1 cellular context compared by ENCODE assay signal in genomic region chr3:83065861-83066260, GRCh38.
TF ChIP-seq lines count a peak whose summit lies in the region.

No MANE protein-coding gene starts in this region.

TF ChIP-seq in HepG2, 621 proteins besides CTCF, POLR2A, EP300 and RAD21 (continued from another document):
- TF ChIP-seq KDM2A (CRISPR knock-in tag; IDR thresholded peaks at IDR 0.05; ENCODE audit: borderline replicate concordance, low read depth) (no peak), TBL1XR1 (IDR thresholded peaks at IDR 0.05; ENCODE audit: borderline replicate concordance, low read length, partially characterized antibody) (no peak), ZNF329 (CRISPR knock-in tag; IDR thresholded peaks at IDR 0.05; ENCODE audit: low read depth) (no peak), ZNF232 (CRISPR knock-in tag; IDR thresholded peaks at IDR 0.05; ENCODE audit: borderline replicate concordance) (no peak), FOSL2 (CRISPR knock-in tag; IDR thresholded peaks at IDR 0.05) (no peak), HNRNPH1 (optimal IDR thresholded peaks at IDR 0.05; ENCODE audit: low read depth, low read length) (no peak), ZNF773 (CRISPR knock-in tag; IDR thresholded peaks at IDR 0.05; ENCODE audit: borderline replicate concordance) (no peak), AHR (CRISPR knock-in tag; IDR thresholded peaks at IDR 0.05) (no peak), ZNF230 (CRISPR knock-in tag; IDR thresholded peaks at IDR 0.05) (no peak), ZNF251 (CRISPR knock-in tag; IDR thresholded peaks at IDR 0.05) (no peak), THAP9 (CRISPR knock-in tag; IDR thresholded peaks at IDR 0.05; ENCODE audit: borderline replicate concordance) (no peak), ZNF547 (CRISPR knock-in tag; IDR thresholded peaks at IDR 0.05) (no peak), SOX5 (CRISPR knock-in tag; IDR thresholded peaks at IDR 0.05; ENCODE audit: borderline replicate concordance) (no peak), HIVEP1 (CRISPR knock-in tag; IDR thresholded peaks at IDR 0.05) (no peak), ZFP37 (CRISPR knock-in tag; IDR thresholded peaks at IDR 0.05; ENCODE audit: borderline replicate concordance) (no peak)
- TF ChIP-seq, protein P1, sequence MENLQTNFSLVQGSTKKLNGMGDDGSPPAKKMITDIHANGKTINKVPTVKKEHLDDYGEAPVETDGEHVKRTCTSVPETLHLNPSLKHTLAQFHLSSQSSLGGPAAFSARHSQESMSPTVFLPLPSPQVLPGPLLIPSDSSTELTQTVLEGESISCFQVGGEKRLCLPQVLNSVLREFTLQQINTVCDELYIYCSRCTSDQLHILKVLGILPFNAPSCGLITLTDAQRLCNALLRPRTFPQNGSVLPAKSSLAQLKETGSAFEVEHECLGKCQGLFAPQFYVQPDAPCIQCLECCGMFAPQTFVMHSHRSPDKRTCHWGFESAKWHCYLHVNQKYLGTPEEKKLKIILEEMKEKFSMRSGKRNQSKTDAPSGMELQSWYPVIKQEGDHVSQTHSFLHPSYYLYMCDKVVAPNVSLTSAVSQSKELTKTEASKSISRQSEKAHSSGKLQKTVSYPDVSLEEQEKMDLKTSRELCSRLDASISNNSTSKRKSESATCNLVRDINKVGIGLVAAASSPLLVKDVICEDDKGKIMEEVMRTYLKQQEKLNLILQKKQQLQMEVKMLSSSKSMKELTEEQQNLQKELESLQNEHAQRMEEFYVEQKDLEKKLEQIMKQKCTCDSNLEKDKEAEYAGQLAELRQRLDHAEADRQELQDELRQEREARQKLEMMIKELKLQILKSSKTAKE (CRISPR knock-in tag; IDR thresholded peaks at IDR 0.05; ENCODE audit: borderline replicate concordance) = no peak
- TF ChIP-seq, protein P2, sequence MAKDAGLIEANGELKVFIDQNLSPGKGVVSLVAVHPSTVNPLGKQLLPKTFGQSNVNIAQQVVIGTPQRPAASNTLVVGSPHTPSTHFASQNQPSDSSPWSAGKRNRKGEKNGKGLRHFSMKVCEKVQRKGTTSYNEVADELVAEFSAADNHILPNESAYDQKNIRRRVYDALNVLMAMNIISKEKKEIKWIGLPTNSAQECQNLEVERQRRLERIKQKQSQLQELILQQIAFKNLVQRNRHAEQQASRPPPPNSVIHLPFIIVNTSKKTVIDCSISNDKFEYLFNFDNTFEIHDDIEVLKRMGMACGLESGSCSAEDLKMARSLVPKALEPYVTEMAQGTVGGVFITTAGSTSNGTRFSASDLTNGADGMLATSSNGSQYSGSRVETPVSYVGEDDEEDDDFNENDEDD (CRISPR knock-in tag; IDR thresholded peaks at IDR 0.05; ENCODE audit: borderline replicate concordance) = no peak
- TF ChIP-seq, protein P3, sequence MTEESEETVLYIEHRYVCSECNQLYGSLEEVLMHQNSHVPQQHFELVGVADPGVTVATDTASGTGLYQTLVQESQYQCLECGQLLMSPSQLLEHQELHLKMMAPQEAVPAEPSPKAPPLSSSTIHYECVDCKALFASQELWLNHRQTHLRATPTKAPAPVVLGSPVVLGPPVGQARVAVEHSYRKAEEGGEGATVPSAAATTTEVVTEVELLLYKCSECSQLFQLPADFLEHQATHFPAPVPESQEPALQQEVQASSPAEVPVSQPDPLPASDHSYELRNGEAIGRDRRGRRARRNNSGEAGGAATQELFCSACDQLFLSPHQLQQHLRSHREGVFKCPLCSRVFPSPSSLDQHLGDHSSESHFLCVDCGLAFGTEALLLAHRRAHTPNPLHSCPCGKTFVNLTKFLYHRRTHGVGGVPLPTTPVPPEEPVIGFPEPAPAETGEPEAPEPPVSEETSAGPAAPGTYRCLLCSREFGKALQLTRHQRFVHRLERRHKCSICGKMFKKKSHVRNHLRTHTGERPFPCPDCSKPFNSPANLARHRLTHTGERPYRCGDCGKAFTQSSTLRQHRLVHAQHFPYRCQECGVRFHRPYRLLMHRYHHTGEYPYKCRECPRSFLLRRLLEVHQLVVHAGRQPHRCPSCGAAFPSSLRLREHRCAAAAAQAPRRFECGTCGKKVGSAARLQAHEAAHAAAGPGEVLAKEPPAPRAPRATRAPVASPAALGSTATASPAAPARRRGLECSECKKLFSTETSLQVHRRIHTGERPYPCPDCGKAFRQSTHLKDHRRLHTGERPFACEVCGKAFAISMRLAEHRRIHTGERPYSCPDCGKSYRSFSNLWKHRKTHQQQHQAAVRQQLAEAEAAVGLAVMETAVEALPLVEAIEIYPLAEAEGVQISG (CRISPR knock-in tag; IDR thresholded peaks at IDR 0.05) = no peak
